ENCODE assay signal across 1 cellular context in the genomic region with DNA sequence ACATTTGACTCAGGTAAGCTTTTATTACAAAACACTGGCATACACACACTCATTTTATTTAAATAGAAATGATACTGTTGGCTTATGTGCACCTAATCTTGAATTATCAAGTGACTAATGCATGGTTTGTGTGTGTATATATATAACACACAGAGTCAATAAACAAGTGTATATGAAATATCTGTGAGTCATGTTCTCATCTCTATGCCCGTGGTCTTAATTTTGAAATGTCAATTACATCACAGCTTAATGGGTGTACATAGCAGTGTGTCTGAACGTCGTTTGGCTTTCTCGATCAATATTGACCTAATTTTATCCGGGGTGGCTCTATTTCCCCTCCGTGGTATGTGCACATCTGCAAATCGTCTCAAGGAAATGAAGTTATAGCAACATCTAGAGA.
TF ChIP-seq lines count a peak whose summit lies in the region.

No MANE protein-coding gene starts in this region.

TF ChIP-seq in IMR-90, 13 proteins besides CTCF, POLR2A, EP300 and RAD21 (continued from another document):
- TF ChIP-seq, protein P1, sequence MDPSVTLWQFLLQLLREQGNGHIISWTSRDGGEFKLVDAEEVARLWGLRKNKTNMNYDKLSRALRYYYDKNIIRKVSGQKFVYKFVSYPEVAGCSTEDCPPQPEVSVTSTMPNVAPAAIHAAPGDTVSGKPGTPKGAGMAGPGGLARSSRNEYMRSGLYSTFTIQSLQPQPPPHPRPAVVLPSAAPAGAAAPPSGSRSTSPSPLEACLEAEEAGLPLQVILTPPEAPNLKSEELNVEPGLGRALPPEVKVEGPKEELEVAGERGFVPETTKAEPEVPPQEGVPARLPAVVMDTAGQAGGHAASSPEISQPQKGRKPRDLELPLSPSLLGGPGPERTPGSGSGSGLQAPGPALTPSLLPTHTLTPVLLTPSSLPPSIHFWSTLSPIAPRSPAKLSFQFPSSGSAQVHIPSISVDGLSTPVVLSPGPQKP (IDR thresholded peaks at IDR 0.05; ENCODE audit: borderline replicate concordance, low read depth, low read length), result no peak
- TF ChIP-seq NFE2L2 (IDR thresholded peaks at IDR 0.05; ENCODE audit: low read depth, low read length) (no peak), RFX5 (IDR thresholded peaks at IDR 0.05; ENCODE audit: low read depth, low read length) (no peak), MXI1 (IDR thresholded peaks at IDR 0.05; ENCODE audit: borderline replicate concordance, low read depth, low read length) (no peak), MAZ (IDR thresholded peaks at IDR 0.05; ENCODE audit: borderline replicate concordance, low read depth, low read length) (no peak)
